10 cellular contexts compared by ENCODE assay signal in the genomic region with DNA sequence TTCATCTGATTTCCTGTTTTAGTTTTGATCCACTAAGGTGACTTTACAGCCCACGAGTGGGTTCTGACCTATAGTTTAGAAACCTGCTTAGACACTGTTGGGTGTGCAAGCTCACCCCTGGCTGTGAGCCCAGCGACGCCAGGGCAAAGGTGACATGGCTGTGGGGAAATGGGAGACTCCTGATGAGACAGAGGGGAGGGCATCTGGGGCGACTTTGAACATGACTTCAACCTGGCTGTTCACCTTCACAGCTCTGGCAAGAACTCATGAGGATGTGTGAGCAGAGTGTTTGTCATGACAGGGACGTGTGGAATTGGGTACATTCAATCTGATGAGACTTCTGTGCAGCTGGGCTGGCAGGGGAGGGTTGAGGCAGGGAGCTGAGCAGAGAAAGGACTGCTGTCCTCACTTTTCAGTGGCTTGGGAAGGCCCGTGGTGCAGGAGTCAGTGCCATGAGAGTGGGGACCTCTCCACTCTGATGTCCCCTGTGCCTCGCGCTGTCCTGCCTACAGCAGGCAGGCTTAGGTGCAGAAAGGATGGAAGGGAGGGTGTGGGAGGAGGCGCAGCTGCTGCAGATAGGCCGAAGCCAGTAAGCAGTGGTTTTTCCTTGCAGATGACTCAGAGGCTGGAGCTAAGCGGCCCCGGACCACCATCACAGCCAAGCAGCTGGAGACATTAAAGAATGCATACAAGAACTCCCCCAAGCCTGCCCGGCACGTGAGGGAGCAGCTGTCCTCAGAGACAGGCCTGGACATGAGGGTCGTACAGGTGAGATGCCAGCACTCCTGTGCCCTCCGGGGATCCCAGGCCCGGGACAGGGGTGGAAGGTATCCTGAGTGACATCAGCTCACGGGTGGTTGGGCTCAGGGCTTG. TPM values are rescaled to one million over a fixed set of nuclear protein-coding genes. Genes with fewer than 3 reads are reported as not detected.
DNase-seq lines count a peak whose midpoint lies in the region; ATAC-seq and TF ChIP-seq lines count a peak whose summit lies in the region.
"Had no signal": no experiment of that assay in that cellular context is flagged by ENCODE, and none has a peak within 500 bp of the region (broad histone marks: within the 10 kb centered on the region; RNA-seq: fewer than 3 reads in every experiment).

No MANE protein-coding gene starts in this region.

- TF ChIP-seq CTCF in colonic mucosa (IDR thresholded peaks at IDR 0.05) (no peak), psoas muscle (IDR thresholded peaks at IDR 0.05) (no peak)

- intact Hi-C loops in colonic mucosa (cut with DNase I) (no loop called here), psoas muscle (cut with DNase I) (no loop called here)

- H3K4me1 Mint-ChIP-seq in memory B cell = peaks cover 3% of the 10 kb centered on the region

- H3K4me3 ChIP-seq in MG63 (no peak overlapping the region), colonic mucosa (no peak overlapping the region), psoas muscle (no peak overlapping the region)
- H3K4me3 ChIP-seq: BLaER1 treated with 17β-estradiol and CSF1 and Interleukin-3, amounts not matched to agents 10 nM and 100 nM had no signal

- peak overlapping the region; percentile 51 for H3K27ac Mint-ChIP-seq in memory B cell

- ATAC-seq in memory B cell (ENCODE audit: low read depth) (no peak), psoas muscle (no peak)

- no peaks in the 10 kb centered on the region for H3K27me3 ChIP-seq in MG63
- H3K27me3 ChIP-seq in colonic mucosa = no peaks in the 10 kb centered on the region
- H3K27me3 ChIP-seq in psoas muscle (ENCODE audit: insufficient read depth in 3 of 3, low read length in 2 of 3) = no peaks in the 10 kb centered on the region
- H3K27me3 ChIP-seq: BLaER1 treated with 17β-estradiol and CSF1 and Interleukin-3, amounts not matched to agents 10 nM and 100 nM had no signal

- DNase-seq in AG08396 (ENCODE audit: low spot score) = peak; percentile 66
- DNase-seq in MG63 = peak; percentile 71
- DNase-seq in colonic mucosa = peak; percentile 77
- no peak for DNase-seq in memory B cell (ENCODE audit: low spot score in 2 of 2)
- no peak for DNase-seq in NCI-H1930 (lab: John Stamatoyannopoulos, UW)
- DNase-seq in NCI-H510A (lab: John Stamatoyannopoulos, UW) = no peak
- DNase-seq in GM03348 (ENCODE audit: low spot score) = no peak
- DNase-seq in psoas muscle = no peak
- DNase-seq: activated effector memory CD4-positive, alpha-beta T cell treated with Interleukin-2 at 50 U/mL for 16 hours had no signal

- 64 to 68% (median 65%) methylated on average over 18 of the region's 18 CpGs for WGBS in psoas muscle, 3 donors

- H3K27ac ChIP-seq in colonic mucosa (peak overlapping the region; percentile 83), psoas muscle (no peak overlapping the region)
- H3K27ac ChIP-seq: BLaER1 treated with 17β-estradiol and CSF1 and Interleukin-3, amounts not matched to agents 10 nM and 100 nM had no signal

- H3K27me3 Mint-ChIP-seq in memory B cell = no peaks in the 10 kb centered on the region

- H3K9me3 ChIP-seq in MG63 = no peaks in the 10 kb centered on the region
- H3K9me3 ChIP-seq in colonic mucosa = no peaks in the 10 kb centered on the region
- H3K9me3 ChIP-seq in psoas muscle = no peaks in the 10 kb centered on the region
- H3K9me3 ChIP-seq: BLaER1 treated with 17β-estradiol and CSF1 and Interleukin-3, amounts not matched to agents 10 nM and 100 nM had no signal

- H3K4me3 Mint-ChIP-seq in memory B cell = no peak overlapping the region

- H3K36me3 ChIP-seq in MG63 (peaks cover 21% of the 10 kb centered on the region), colonic mucosa (no peaks in the 10 kb centered on the region), psoas muscle (ENCODE audit: insufficient read depth in 1 of 2, low read depth in 1 of 2) (no peaks in the 10 kb centered on the region)

- H3K9me3 Mint-ChIP-seq in memory B cell = no peaks in the 10 kb centered on the region

- peak overlapping the region in 1 of 2 donors; percentile 7 for H3K9ac ChIP-seq in colonic mucosa (ENCODE audit: low read depth in 2 of 2, low read length in 2 of 2)
- H3K9ac ChIP-seq: BLaER1 treated with 17β-estradiol and CSF1 and Interleukin-3, amounts not matched to agents 10 nM and 100 nM had no signal

- H3K4me1 ChIP-seq in colonic mucosa (peaks cover 6% of the 10 kb centered on the region), psoas muscle (no peaks in the 10 kb centered on the region)

- H3K36me3 Mint-ChIP-seq in memory B cell = peaks cover 6% of the 10 kb centered on the region

RNA-seq across cellular contexts. Expression of a gene that starts 40.9 kb away (rescaled TPM):
- 0.13 TPM in 1 of 2 replicates, not detected in the other for total RNA-seq in MG63 (2014; rRNA removed; shearing (Covaris generic); ENCODE audit: low replicate concordance)
- total RNA-seq in colonic mucosa = under 1 TPM; 0.74 to 0.77 TPM
- not detected for total RNA-seq in psoas muscle
- polyA plus RNA-seq in psoas muscle = under 1 TPM in 2 of 3 donors, not detected in 1; 0.01 to 0.04 TPM

Comparison
In these comparisons a context has a peak if more than half of its experiments do, and no peak if none do; other contexts are left out.
1. DNase-seq: peak in AG08396 (single experiment), MG63 (single experiment) and colonic mucosa (single experiment); none in memory B cell (0 of 2), NCI-H1930 (0 of 2), NCI-H510A (single experiment), GM03348 (single experiment) and psoas muscle (0 of 2).